Comparison of ENCODE assay signal across 10 cellular contexts in genomic region chr10:69344591-69345244, GRCh38.
DNase-seq lines count a peak whose midpoint lies in the region; ATAC-seq, FAIRE-seq and TF ChIP-seq lines count a peak whose summit lies in the region.
"Had no signal": no experiment of that assay in that cellular context is flagged by ENCODE, and none has a peak within 500 bp of the region (broad histone marks: within the 10 kb centered on the region; RNA-seq: fewer than 3 reads in every experiment).

No MANE protein-coding gene starts in this region.

- ATAC-seq in CD4-positive, CD25-positive, alpha-beta regulatory T cell (ENCODE audit: low read depth in 2 of 2) = peak; percentile 62 to 66
- ATAC-seq in GM18907 (IDR thresholded peaks at IDR 0.05; ENCODE audit: unreplicated experiment) = peak; percentile 72
- ATAC-seq in HG03097 (IDR thresholded peaks at IDR 0.05; ENCODE audit: low FRiP score, unreplicated experiment) = no peak

- peak in 2 of 3 donors; percentile 26 to 75 for DNase-seq in CD4-positive, CD25-positive, alpha-beta regulatory T cell
- peak; percentile 20 for DNase-seq in NAMALWA (ENCODE audit: low spot score)
- DNase-seq in endothelial cell (ENCODE audit: low spot score) = no peak
- DNase-seq in stimulated activated CD8-positive, alpha-beta memory T cell treated with anti-CD3 and anti-CD28 coated beads, Interleukin-4, amount 100 ng/mL, for 48 hours = no peak
- no peak for DNase-seq in urothelium cell line (ENCODE audit: low spot score)
- DNase-seq in SHP77 (lab: John Stamatoyannopoulos, UW) = no peak
- DNase-seq: immature natural killer cell had no signal

- peak overlapping the region; percentile 93 to 98 (median 95) for H3K27ac Mint-ChIP-seq in CD4-positive, CD25-positive, alpha-beta regulatory T cell
- H3K27ac Mint-ChIP-seq in endothelial cell (ENCODE audit: unreplicated experiment) = peak overlapping the region; percentile 75

- no peaks in the 10 kb centered on the region for H3K27me3 ChIP-seq in CD4-positive, CD25-positive, alpha-beta regulatory T cell (ENCODE audit: control insufficient read depth, insufficient read depth, low read length)
- H3K27me3 ChIP-seq: SJCRH30 had no signal

- H3K9me3 Mint-ChIP-seq in CD4-positive, CD25-positive, alpha-beta regulatory T cell = no peaks in the 10 kb centered on the region
- H3K9me3 Mint-ChIP-seq in endothelial cell (ENCODE audit: unreplicated experiment) = no peaks in the 10 kb centered on the region
- H3K9me3 Mint-ChIP-seq: immature natural killer cell had no signal

- peaks cover 35 to 89% (median 70%) of the 10 kb centered on the region in 4 donors for H3K4me1 Mint-ChIP-seq in CD4-positive, CD25-positive, alpha-beta regulatory T cell
- H3K4me1 Mint-ChIP-seq in endothelial cell (ENCODE audit: unreplicated experiment) = peaks cover 80% of the 10 kb centered on the region

- no peak for TF ChIP-seq CTCF in endothelial cell (IDR thresholded peaks at IDR 0.05; ENCODE audit: unreplicated experiment)

- H3K4me1 ChIP-seq in CD4-positive, CD25-positive, alpha-beta regulatory T cell (ENCODE audit: control insufficient read depth, insufficient read depth, low read length, poor library complexity, severe bottlenecking) = peaks cover 50% of the 10 kb centered on the region
- H3K4me1 ChIP-seq: SJCRH30 had no signal

- peaks cover 20% of the 10 kb centered on the region for H3K36me3 Mint-ChIP-seq in CD4-positive, CD25-positive, alpha-beta regulatory T cell
- H3K36me3 Mint-ChIP-seq in endothelial cell (ENCODE audit: low read depth, unreplicated experiment) = peaks cover 29% of the 10 kb centered on the region

- H3K36me3 ChIP-seq in CD4-positive, CD25-positive, alpha-beta regulatory T cell (ENCODE audit: control insufficient read depth, insufficient read depth, low read length) = no peaks in the 10 kb centered on the region
- H3K36me3 ChIP-seq: SJCRH30 had no signal

- H3K9me3 ChIP-seq in CD4-positive, CD25-positive, alpha-beta regulatory T cell (ENCODE audit: control insufficient read depth in 2 of 2, low read length in 2 of 2) = no peaks in the 10 kb centered on the region
- H3K9me3 ChIP-seq: SJCRH30 had no signal

- peak overlapping the region; percentile 77 for H3K27ac ChIP-seq in CD4-positive, CD25-positive, alpha-beta regulatory T cell (ENCODE audit: insufficient read depth, low read length, poor library complexity, severe bottlenecking)
- H3K27ac ChIP-seq: SJCRH30 had no signal

- H3K4me3 Mint-ChIP-seq in CD4-positive, CD25-positive, alpha-beta regulatory T cell = peak overlapping the region; percentile 0 to 62 (median 38)
- peak overlapping the region; percentile 42 for H3K4me3 Mint-ChIP-seq in endothelial cell (ENCODE audit: unreplicated experiment)
- H3K4me3 Mint-ChIP-seq: immature natural killer cell had no signal

- no peaks in the 10 kb centered on the region for H3K27me3 Mint-ChIP-seq in CD4-positive, CD25-positive, alpha-beta regulatory T cell
- H3K27me3 Mint-ChIP-seq in endothelial cell (ENCODE audit: unreplicated experiment) = peaks cover 5% of the 10 kb centered on the region

- no peak for FAIRE-seq in urothelium cell line (lab: Jason Lieb, UNC)

- H3K4me3 ChIP-seq in CD4-positive, CD25-positive, alpha-beta regulatory T cell (ENCODE audit: low read depth, low read length) = peak overlapping the region; percentile 28
- H3K4me3 ChIP-seq: SJCRH30 had no signal

Comparison
In these comparisons a context has a peak if more than half of its experiments do, and no peak if none do; other contexts are left out.
1. DNase-seq: peak in CD4-positive, CD25-positive, alpha-beta regulatory T cell (2 of 3) and NAMALWA (single experiment); none in endothelial cell (single experiment), stimulated activated CD8-positive, alpha-beta memory T cell treated with anti-CD3 and anti-CD28 coated beads, Interleukin-4, amount 100 ng/mL, for 48 hours (single experiment), urothelium cell line (single experiment) and SHP77 (0 of 2).